Comparison of ENCODE assay signal across 20 cellular contexts in the genomic region with DNA sequence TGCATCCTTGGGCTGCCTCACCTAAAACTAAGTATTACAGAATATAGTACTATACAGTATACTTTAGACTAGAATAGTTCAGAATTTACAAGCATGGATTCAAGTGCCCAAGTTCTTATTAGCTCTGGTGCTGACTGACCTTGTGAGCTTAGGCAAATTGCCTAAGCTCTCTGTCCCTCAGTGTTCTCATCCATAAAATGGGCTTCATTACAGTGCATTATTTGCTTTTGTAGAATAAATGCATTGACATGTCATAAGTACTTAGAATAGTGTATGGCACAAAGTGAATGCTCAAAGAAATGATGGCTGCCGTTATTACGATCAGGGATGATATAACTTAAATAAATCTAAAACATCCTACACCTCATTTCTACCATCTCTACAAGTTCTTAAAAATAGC.
DNase-seq lines count a peak whose midpoint lies in the region; ATAC-seq lines count a peak whose summit lies in the region.
"Had no signal": no experiment of that assay in that cellular context is flagged by ENCODE, and none has a peak within 500 bp of the region (broad histone marks: within the 10 kb centered on the region; RNA-seq: fewer than 3 reads in every experiment).

No MANE protein-coding gene starts in this region.

- no peaks in the 10 kb centered on the region for H3K27me3 Mint-ChIP-seq in activated naive CD8-positive, alpha-beta T cell
- no peaks in the 10 kb centered on the region for H3K27me3 Mint-ChIP-seq in activated naive CD8-positive, alpha-beta T cell treated with anti-CD3 and anti-CD28 coated beads, Interleukin-2, amount 50 U/mL, for 24 hours
- no peaks in the 10 kb centered on the region for H3K27me3 Mint-ChIP-seq in CD4-positive, CD25-positive, alpha-beta regulatory T cell
- peaks cover 0 to 14% (median 0%) of the 10 kb centered on the region in 5 donors for H3K27me3 Mint-ChIP-seq in naive thymus-derived CD4-positive, alpha-beta T cell
- H3K27me3 Mint-ChIP-seq: CD8-positive, alpha-beta memory T cell had no signal

- no peak for ATAC-seq in activated naive CD8-positive, alpha-beta T cell treated with anti-CD3 and anti-CD28 coated beads, Interleukin-2, amount 50 U/mL, for 24 hours
- ATAC-seq in CD4-positive, CD25-positive, alpha-beta regulatory T cell (ENCODE audit: low read depth in 2 of 2), result no peak
- no peak for ATAC-seq in naive thymus-derived CD4-positive, alpha-beta T cell
- ATAC-seq: A549, GM12878 had no signal

- no peak overlapping the region for H3K4me3 ChIP-seq in CD4-positive, CD25-positive, alpha-beta regulatory T cell (ENCODE audit: low read depth, low read length)
- H3K4me3 ChIP-seq in naive thymus-derived CD4-positive, alpha-beta T cell (ENCODE audit: low read length), result no peak overlapping the region
- H3K4me3 ChIP-seq: A549, GM12878, HAP-1 had no signal

- peak overlapping the region; percentile 16 for H3K27ac Mint-ChIP-seq in activated naive CD8-positive, alpha-beta T cell
- H3K27ac Mint-ChIP-seq in activated naive CD8-positive, alpha-beta T cell treated with anti-CD3 and anti-CD28 coated beads, Interleukin-2, amount 50 U/mL, for 24 hours, result no peak overlapping the region
- peak overlapping the region in 2 of 3 donors; percentile 15 to 60 for H3K27ac Mint-ChIP-seq in CD4-positive, CD25-positive, alpha-beta regulatory T cell
- H3K27ac Mint-ChIP-seq in naive thymus-derived CD4-positive, alpha-beta T cell, result peak overlapping the region in 5 of 9 donors; percentile 36 to 76 (median 59)
- H3K27ac Mint-ChIP-seq: HFFc6 had no signal

- no peaks in the 10 kb centered on the region for H3K9me3 Mint-ChIP-seq in activated naive CD8-positive, alpha-beta T cell (ENCODE audit: low read depth)
- no peaks in the 10 kb centered on the region for H3K9me3 Mint-ChIP-seq in activated naive CD8-positive, alpha-beta T cell treated with anti-CD3 and anti-CD28 coated beads, Interleukin-2, amount 50 U/mL, for 24 hours
- H3K9me3 Mint-ChIP-seq in CD4-positive, CD25-positive, alpha-beta regulatory T cell, result no peaks in the 10 kb centered on the region
- H3K9me3 Mint-ChIP-seq in naive thymus-derived CD4-positive, alpha-beta T cell, result no peaks in the 10 kb centered on the region
- H3K9me3 Mint-ChIP-seq: CD8-positive, alpha-beta memory T cell; HFFc6 had no signal

- H3K36me3 ChIP-seq in CD4-positive, CD25-positive, alpha-beta regulatory T cell (ENCODE audit: control insufficient read depth, insufficient read depth, low read length), result peaks cover 4% of the 10 kb centered on the region
- H3K36me3 ChIP-seq in naive thymus-derived CD4-positive, alpha-beta T cell (ENCODE audit: control insufficient read depth in 2 of 3, insufficient read depth in 3 of 3, low read length in 3 of 3), result no peaks in the 10 kb centered on the region
- H3K36me3 ChIP-seq: HAP-1 had no signal

- no peak overlapping the region for H3K27ac ChIP-seq in CD4-positive, CD25-positive, alpha-beta regulatory T cell (ENCODE audit: insufficient read depth, low read length, poor library complexity, severe bottlenecking)
- no peak overlapping the region for H3K27ac ChIP-seq in naive thymus-derived CD4-positive, alpha-beta T cell (ENCODE audit: low read depth, low read length)
- H3K27ac ChIP-seq: A549 had no signal

- POLR2A ChIA-PET in naive thymus-derived CD4-positive, alpha-beta T cell (lab: Charles Lee), result interaction anchor here (1.0 to 1.1 kb wide), 2 partner anchors 130 to 176 kb away, joined by 3 read pairs; no protein-coding TSS in a partner anchor

- no peaks in the 10 kb centered on the region for H3K27me3 ChIP-seq in CD4-positive, CD25-positive, alpha-beta regulatory T cell (ENCODE audit: control insufficient read depth, insufficient read depth, low read length)
- no peaks in the 10 kb centered on the region for H3K27me3 ChIP-seq in naive thymus-derived CD4-positive, alpha-beta T cell (ENCODE audit: control insufficient read depth in 2 of 2, insufficient read depth in 2 of 2, low read length in 2 of 2)

- CTCF ChIA-PET in naive thymus-derived CD4-positive, alpha-beta T cell (lab: Charles Lee), result interaction anchor here (0.6 to 1.5 kb wide), 2 partner anchors 22 to 200 kb away, joined by 3 to 5 read pairs; no protein-coding TSS in a partner anchor

- peaks cover 9% of the 10 kb centered on the region for H3K4me1 ChIP-seq in CD4-positive, CD25-positive, alpha-beta regulatory T cell (ENCODE audit: control insufficient read depth, insufficient read depth, low read length, poor library complexity, severe bottlenecking)
- H3K4me1 ChIP-seq in naive thymus-derived CD4-positive, alpha-beta T cell (ENCODE audit: control insufficient read depth in 2 of 2, insufficient read depth in 2 of 2, low read length in 2 of 2), result peaks cover 8 to 64% of the 10 kb centered on the region in 2 donors

- DNase-seq in activated naive CD8-positive, alpha-beta T cell treated with anti-CD3 and anti-CD28 coated beads, Interleukin-2, amount 50 U/mL, for 24 hours, result no peak
- no peak for DNase-seq in CD4-positive, CD25-positive, alpha-beta regulatory T cell
- no peak for DNase-seq in naive thymus-derived CD4-positive, alpha-beta T cell
- DNase-seq in NCI-H2227 treated with DMSO at 0.1 percent for 48 hours (lab: John Stamatoyannopoulos, UW) (no peak), NCI-H510A treated with DMSO at 0.1 percent for 48 hours (lab: John Stamatoyannopoulos, UW) (no peak)
- DNase-seq: 8988T; ACHN; AML-193; C1 segment of cervical spinal cord; CD8-positive, alpha-beta memory T cell; DMS 273 treated with DMSO at 0.1 percent for 48 hours; DMS79; EL; GDM1; GOT3; HFFc6 had no signal

- peaks cover 10% of the 10 kb centered on the region for H3K36me3 Mint-ChIP-seq in activated naive CD8-positive, alpha-beta T cell
- H3K36me3 Mint-ChIP-seq in activated naive CD8-positive, alpha-beta T cell treated with anti-CD3 and anti-CD28 coated beads, Interleukin-2, amount 50 U/mL, for 24 hours (ENCODE audit: low read depth), result peaks cover 12% of the 10 kb centered on the region
- H3K36me3 Mint-ChIP-seq in CD4-positive, CD25-positive, alpha-beta regulatory T cell, result peaks cover 13% of the 10 kb centered on the region
- H3K36me3 Mint-ChIP-seq in naive thymus-derived CD4-positive, alpha-beta T cell, result peaks cover 0 to 12% (median 5%) of the 10 kb centered on the region in 5 donors

- H3K9me3 ChIP-seq in CD4-positive, CD25-positive, alpha-beta regulatory T cell (ENCODE audit: control insufficient read depth in 2 of 2, low read length in 2 of 2), result no peaks in the 10 kb centered on the region
- no peaks in the 10 kb centered on the region for H3K9me3 ChIP-seq in naive thymus-derived CD4-positive, alpha-beta T cell (ENCODE audit: control insufficient read depth in 2 of 3, low read length in 3 of 3)
- H3K9me3 ChIP-seq: A549, HAP-1 had no signal

- no peak overlapping the region for H3K4me3 Mint-ChIP-seq in activated naive CD8-positive, alpha-beta T cell
- H3K4me3 Mint-ChIP-seq in activated naive CD8-positive, alpha-beta T cell treated with anti-CD3 and anti-CD28 coated beads, Interleukin-2, amount 50 U/mL, for 24 hours, result no peak overlapping the region
- no peak overlapping the region for H3K4me3 Mint-ChIP-seq in CD4-positive, CD25-positive, alpha-beta regulatory T cell
- peak overlapping the region in 1 of 10 donors; percentile 28 for H3K4me3 Mint-ChIP-seq in naive thymus-derived CD4-positive, alpha-beta T cell
- H3K4me3 Mint-ChIP-seq: CD8-positive, alpha-beta memory T cell; HFFc6 had no signal

- H3K4me1 Mint-ChIP-seq in activated naive CD8-positive, alpha-beta T cell (ENCODE audit: low read depth), result peaks cover 73% of the 10 kb centered on the region
- H3K4me1 Mint-ChIP-seq in activated naive CD8-positive, alpha-beta T cell treated with anti-CD3 and anti-CD28 coated beads, Interleukin-2, amount 50 U/mL, for 24 hours, result peaks cover 76% of the 10 kb centered on the region
- peaks cover 24 to 77% (median 39%) of the 10 kb centered on the region in 4 donors for H3K4me1 Mint-ChIP-seq in CD4-positive, CD25-positive, alpha-beta regulatory T cell
- H3K4me1 Mint-ChIP-seq in naive thymus-derived CD4-positive, alpha-beta T cell, result peaks cover 19 to 70% (median 58%) of the 10 kb centered on the region in 7 donors

- intact Hi-C loops in naive thymus-derived CD4-positive, alpha-beta T cell (cut with micrococcal nuclease), result no loop called here
